In the genomic region with DNA sequence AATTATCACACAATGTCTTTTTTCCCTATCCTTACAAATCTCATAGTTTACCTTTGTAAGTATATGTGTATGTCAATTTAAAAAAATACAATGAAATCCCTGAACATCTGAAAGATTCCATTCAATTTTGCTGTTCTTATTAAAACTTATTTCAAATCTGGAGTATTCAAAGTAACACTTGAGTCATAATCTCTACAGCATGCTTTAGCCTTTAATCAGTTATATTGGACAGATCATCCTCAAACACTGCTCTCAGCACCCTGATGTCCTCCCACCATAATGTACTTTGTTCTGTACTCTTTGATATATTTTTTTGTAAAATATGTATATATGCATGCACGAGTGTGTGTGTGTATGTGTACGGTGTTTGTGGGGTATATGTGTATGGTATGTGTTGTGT, we compare ENCODE assay signal across 24 cellular contexts.
"Had no signal": no experiment of that assay in that cellular context is flagged by ENCODE, and none has a peak within 500 bp of the region (broad histone marks: within the 10 kb centered on the region; RNA-seq: fewer than 3 reads in every experiment).

No MANE protein-coding gene starts in this region.

- ATAC-seq: effector memory CD8-positive, alpha-beta T cell; esophagus mucosa; heart right ventricle; left cardiac atrium; left ventricle myocardium superior; lower lobe of right lung; mucosa of descending colon had no signal

- H3K36me3 ChIP-seq: colonic mucosa, esophagus squamous epithelium, heart right ventricle, left lung, lower lobe of right lung had no signal

- H3K27ac ChIP-seq: colonic mucosa, epithelial cell of prostate, esophagus squamous epithelium, heart right ventricle, left lung, lower lobe of right lung had no signal

- FAIRE-seq: endometrium, frontal cortex, islet of Langerhans, keratinocyte had no signal

- H3K27me3 ChIP-seq: colonic mucosa, esophagus squamous epithelium, heart right ventricle, left lung had no signal

- H3K4me3 ChIP-seq: colonic mucosa, esophagus squamous epithelium, heart right ventricle, left lung, lower lobe of right lung, mucosa of descending colon had no signal

- DNase-seq: colonic mucosa; cortex of kidney; effector CD8-positive, alpha-beta T cell; effector memory CD8-positive, alpha-beta T cell; endodermal cell; erythroblast; esophagus squamous epithelium; glutamatergic neuron; head of caudate nucleus; heart right ventricle; hippocampal formation; left cardiac atrium; left lung; left ventricle myocardium superior; lower lobe of right lung; mesenchymal stem cell; mucosa of descending colon; naive B cell had no signal

- H3K4me1 ChIP-seq: colonic mucosa, esophagus squamous epithelium had no signal

- H3K9me3 ChIP-seq: colonic mucosa, esophagus squamous epithelium, lower lobe of right lung, mucosa of descending colon had no signal
